36 cellular contexts compared by ENCODE assay signal in the genomic region with DNA sequence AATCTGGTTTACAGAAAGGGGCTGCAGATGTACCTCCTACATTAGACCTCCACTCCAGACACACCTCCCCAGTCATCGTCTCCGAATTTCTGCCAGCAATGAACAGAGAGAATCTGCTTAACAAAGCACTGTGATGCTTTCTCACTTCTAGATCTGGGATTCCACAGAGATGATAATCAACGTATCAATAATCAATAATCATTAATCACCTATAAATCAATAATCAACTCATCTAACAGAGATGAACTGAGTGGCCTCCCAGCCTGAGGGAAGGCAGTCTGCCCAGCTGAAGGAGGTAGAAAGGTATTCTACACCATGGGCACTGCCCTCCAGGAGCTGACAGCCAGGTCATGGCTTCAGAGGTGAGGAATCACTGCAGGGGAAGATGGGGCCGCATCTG.
"Had no signal": no experiment of that assay in that cellular context is flagged by ENCODE, and none has a peak within 500 bp of the region (broad histone marks: within the 10 kb centered on the region; RNA-seq: fewer than 3 reads in every experiment).

No MANE protein-coding gene starts in this region.

- H3K36me3 ChIP-seq: adrenal gland, brain microvascular endothelial cell, breast epithelium had no signal

- H3K4me3 Mint-ChIP-seq: activated B cell treated with CpG ODN at 0.5 μM for 24 hours; activated CD4-positive, alpha-beta memory T cell treated with anti-CD3 and anti-CD28 coated beads for 36 hours; activated CD4-positive, alpha-beta T cell treated with anti-CD3 and anti-CD28 coated beads, Interleukin-2, amount 10 ng/mL, durations not matched to agents 24 days and 14 days; activated CD8-positive, alpha-beta T cell treated with anti-CD3 and anti-CD28 coated beads for 36 hours; activated naive CD4-positive, alpha-beta T cell treated with anti-CD3 and anti-CD28 coated beads for 36 hours; activated naive CD8-positive, alpha-beta T cell treated with anti-CD3 and anti-CD28 coated beads for 36 hours; activated T-cell treated with anti-CD3 and anti-CD28 coated beads, Interleukin-2, amount 50 U/mL, for 4 hours; activated T-cell treated with anti-CD3 and anti-CD28 coated beads, Interleukin-2, amount 50 U/mL, for 72 hours; activated T-helper 1 cell treated with anti-CD3 and anti-CD28 coated beads, Interleukin-12 subunit alpha, Interleukin-12 subunit beta, Interleukin-2, Interleukin-4 antibody, amounts not matched to agents 30 ng/mL and 10 ng/mL and 1 ng/mL, durations not matched to agents 14 hours and 24 hours and 36 hours; activated T-helper 17 cell treated with anti-CD3 and anti-CD28 coated beads, Interleukin-2, amount 50 U/mL, for 72 hours; T-helper 1 cell treated with Interleukin-12 subunit alpha and Interleukin-12 subunit beta and Interleukin-4 antibody, amounts not matched to agents 30 μg/mL and 1 μg/mL, for 36 hours; T-helper 2 cell treated with Interferon-gamma antibody and Interleukin-4, amounts not matched to agents 5 μg/mL and 100 μg/mL, for 36 hours had no signal

- H3K4me3 ChIP-seq: adrenal gland, body of pancreas, breast epithelium had no signal

- H3K4me1 ChIP-seq: adrenal gland, body of pancreas, breast epithelium had no signal

- H3K9me3 Mint-ChIP-seq: activated B cell treated with CpG ODN at 0.5 μM for 24 hours had no signal

- H3K27ac ChIP-seq: adrenal gland, body of pancreas, brain microvascular endothelial cell, breast epithelium, VCaP had no signal

- H3K27me3 ChIP-seq: adrenal gland, body of pancreas, brain microvascular endothelial cell, breast epithelium had no signal

- H3K9me3 ChIP-seq: adrenal gland, body of pancreas had no signal

- H3K27ac Mint-ChIP-seq: activated B cell treated with CpG ODN at 0.5 μM for 24 hours; activated CD4-positive, alpha-beta memory T cell treated with anti-CD3 and anti-CD28 coated beads for 36 hours; activated CD4-positive, alpha-beta T cell treated with anti-CD3 and anti-CD28 coated beads, Interleukin-2, amount 10 ng/mL, durations not matched to agents 24 days and 14 days; activated CD8-positive, alpha-beta T cell treated with anti-CD3 and anti-CD28 coated beads for 36 hours; activated naive CD4-positive, alpha-beta T cell treated with anti-CD3 and anti-CD28 coated beads for 36 hours; activated naive CD4-positive, alpha-beta T cell treated with anti-CD3 and anti-CD28 coated beads, Interleukin-2, amount 50 U/mL, for 72 hours; activated naive CD8-positive, alpha-beta T cell treated with anti-CD3 and anti-CD28 coated beads for 36 hours; activated T-cell treated with anti-CD3 and anti-CD28 coated beads, Interleukin-2, amount 50 U/mL, for 72 hours; activated T-helper 1 cell treated with anti-CD3 and anti-CD28 coated beads, Interleukin-12 subunit alpha, Interleukin-12 subunit beta, Interleukin-2, Interleukin-4 antibody, amounts not matched to agents 30 ng/mL and 10 ng/mL and 1 ng/mL, durations not matched to agents 14 hours and 24 hours and 36 hours; activated T-helper 17 cell treated with anti-CD3 and anti-CD28 coated beads, Interleukin-2, amount 50 U/mL, for 72 hours; T-helper 1 cell treated with Interleukin-12 subunit alpha and Interleukin-12 subunit beta and Interleukin-4 antibody, amounts not matched to agents 30 μg/mL and 1 μg/mL, for 36 hours; T-helper 2 cell treated with Interferon-gamma antibody and Interleukin-4, amounts not matched to agents 5 μg/mL and 100 μg/mL, for 36 hours had no signal

- H3K4me1 Mint-ChIP-seq: activated B cell treated with CpG ODN at 0.5 μM for 24 hours; activated CD4-positive, alpha-beta T cell treated with anti-CD3 and anti-CD28 coated beads, Interleukin-2, amount 10 ng/mL, durations not matched to agents 24 days and 14 days; activated naive CD8-positive, alpha-beta T cell treated with anti-CD3 and anti-CD28 coated beads for 36 hours; activated T-helper 17 cell treated with anti-CD3 and anti-CD28 coated beads, Interleukin-2, amount 50 U/mL, for 72 hours had no signal

- H3K27me3 Mint-ChIP-seq: activated B cell treated with CpG ODN at 0.5 μM for 24 hours; activated CD4-positive, alpha-beta memory T cell treated with anti-CD3 and anti-CD28 coated beads for 36 hours; activated CD4-positive, alpha-beta T cell treated with anti-CD3 and anti-CD28 coated beads, Interleukin-2, amount 10 ng/mL, durations not matched to agents 24 days and 14 days; activated CD8-positive, alpha-beta T cell treated with anti-CD3 and anti-CD28 coated beads for 36 hours; activated naive CD8-positive, alpha-beta T cell treated with anti-CD3 and anti-CD28 coated beads for 36 hours; activated T-helper 17 cell treated with anti-CD3 and anti-CD28 coated beads, Interleukin-2, amount 50 U/mL, for 72 hours had no signal

- ATAC-seq: activated CD8-positive, alpha-beta T cell treated with anti-CD3 and anti-CD28 coated beads for 36 hours; activated naive CD4-positive, alpha-beta T cell treated with anti-CD3 and anti-CD28 coated beads, Interleukin-2, amount 50 U/mL, for 72 hours; activated T-cell treated with anti-CD3 and anti-CD28 coated beads, Interleukin-2, amount 50 U/mL, for 4 hours; activated T-cell treated with anti-CD3 and anti-CD28 coated beads, Interleukin-2, amount 50 U/mL, for 72 hours; activated T-helper 17 cell treated with anti-CD3 and anti-CD28 coated beads, Interleukin-2, amount 50 U/mL, for 72 hours; body of pancreas had no signal

- DNase-seq: activated B cell treated with CpG ODN at 0.5 μM for 24 hours; activated CD4-positive, alpha-beta memory T cell treated with anti-CD3 and anti-CD28 coated beads for 36 hours; activated CD4-positive, alpha-beta T cell treated with anti-CD3 and anti-CD28 coated beads for 4 hours; activated CD4-positive, alpha-beta T cell treated with anti-CD3 and anti-CD28 coated beads, Interleukin-2, amount 10 ng/mL, durations not matched to agents 24 days and 14 days; activated CD4-positive, alpha-beta T cell treated with anti-CD3 and anti-CD28 coated beads, Interleukin-2, amount 50 U/mL, for 1 hour; activated CD4-positive, alpha-beta T cell treated with anti-CD3 and anti-CD28 coated beads, Interleukin-2, amount 50 U/mL, for 4 hours; activated CD4-positive, CD25-positive, alpha-beta regulatory T cell treated with anti-CD3 and anti-CD28 coated beads, Interleukin-2, amount 50 U/mL, for 72 hours; activated CD8-positive, alpha-beta memory T cell treated with anti-CD3 and anti-CD28 coated beads, Interleukin-2, amount 50 U/mL, for 4 hours; activated CD8-positive, alpha-beta T cell treated with anti-CD3 and anti-CD28 coated beads for 36 hours; activated effector memory CD4-positive, alpha-beta T cell treated with anti-CD3 and anti-CD28 coated beads, Interleukin-2, amount 50 U/mL, for 16 hours; activated gamma-delta T cell treated with Interleukin-2 at 50 U/mL for 16 hours; activated naive CD4-positive, alpha-beta T cell; activated naive CD4-positive, alpha-beta T cell treated with anti-CD3 and anti-CD28 coated beads for 36 hours; activated naive CD4-positive, alpha-beta T cell treated with anti-CD3 and anti-CD28 coated beads, Interleukin-2, amount 50 U/mL, for 16 hours; activated naive CD8-positive, alpha-beta T cell treated with anti-CD3 and anti-CD28 coated beads for 36 hours; activated T-cell treated with anti-CD3 and anti-CD28 coated beads for 4 hours; activated T-cell treated with anti-CD3 and anti-CD28 coated beads, Interleukin-2, amount 50 U/mL, for 1 hour; activated T-cell treated with anti-CD3 and anti-CD28 coated beads, Interleukin-2, amount 50 U/mL, for 4 hours; activated T-cell treated with anti-CD3 and anti-CD28 coated beads, Interleukin-2, amount 50 U/mL, for 72 hours; adrenal gland; amniotic stem cell; aorta; body of pancreas; brain microvascular endothelial cell; central memory CD4-positive, alpha-beta T cell; cerebellar nuclear complex; T-helper 1 cell; T-helper 2 cell; T-helper 9 cell had no signal
